Comparison of ENCODE assay signal across 9 cellular contexts in the genomic region with DNA sequence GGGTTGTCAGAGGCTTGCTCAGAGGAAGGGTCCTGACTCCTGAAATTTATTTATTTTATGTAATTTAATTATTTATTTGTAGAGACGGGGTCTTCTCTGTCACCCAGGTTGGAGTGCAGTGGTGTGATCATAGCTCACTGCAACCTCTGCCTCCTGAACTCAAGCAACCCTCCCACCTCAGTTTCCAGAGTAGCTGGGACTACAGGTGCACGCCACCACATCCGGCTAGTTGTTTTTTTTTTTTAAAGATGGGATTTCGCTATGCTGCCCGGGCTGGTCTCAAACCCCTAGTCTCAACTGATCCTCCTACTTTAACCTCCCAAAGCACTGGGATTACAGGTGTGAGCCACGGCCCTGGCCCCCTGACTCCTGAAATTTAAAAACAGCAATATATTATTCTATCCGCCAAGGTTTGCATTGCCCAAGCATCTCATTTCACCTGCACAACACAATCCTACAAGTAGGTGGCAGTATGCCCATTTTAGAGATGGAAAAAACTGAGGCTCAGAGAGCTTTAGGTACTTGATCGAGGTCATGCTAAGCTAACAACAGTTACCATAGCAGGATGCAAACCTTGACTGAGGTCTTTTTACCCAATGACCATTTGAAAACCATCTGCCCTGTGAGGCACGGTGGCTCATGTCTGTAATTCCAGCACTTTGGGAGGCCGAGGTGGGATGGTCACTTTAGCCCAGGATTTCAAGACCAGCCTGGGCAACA. TPM values are rescaled to one million over a fixed set of nuclear protein-coding genes. Genes with fewer than 3 reads are reported as not detected.
DNase-seq lines count a peak whose midpoint lies in the region; ATAC-seq, FAIRE-seq and TF ChIP-seq lines count a peak whose summit lies in the region.
"Had no signal": no experiment of that assay in that cellular context is flagged by ENCODE, and none has a peak within 500 bp of the region (broad histone marks: within the 10 kb centered on the region; RNA-seq: fewer than 3 reads in every experiment).

No MANE protein-coding gene starts in this region.

- H3K9me3 ChIP-seq in K562 (replicated peaks; ENCODE audit: control insufficient read depth, insufficient read depth, low read depth, low read length) (no peaks in the 10 kb centered on the region), mucosa of descending colon (no peaks in the 10 kb centered on the region)

- H3K4me3 Mint-ChIP-seq in activated CD8-positive, alpha-beta memory T cell treated with anti-CD3 and anti-CD28 coated beads, Interleukin-2, amount 10 ng/mL, durations not matched to agents 7 days and 5 days: no peak overlapping the region
- H3K4me3 Mint-ChIP-seq: brain had no signal

- 10% methylated on average over 10 of the region's 10 CpGs for WGBS in K562 (ENCODE audit: insufficient coverage, low coverage, missing lambda C conversion rate)

- H3K36me3 ChIP-seq in K562 (ENCODE audit: control insufficient read depth, insufficient read depth, low read length) (no peaks in the 10 kb centered on the region), mucosa of descending colon (ENCODE audit: low read depth) (no peaks in the 10 kb centered on the region)

- TF ChIP-seq EP300 in K562 (IDR thresholded peaks at IDR 0.05; ENCODE audit: low read length): no peak

- H3K4me1 ChIP-seq in K562 (replicated peaks in 1 of 2; ENCODE audit: control insufficient read depth in 2 of 2, insufficient read depth in 2 of 2, low read length in 2 of 2): no peaks in the 10 kb centered on the region; a peak in 1 of 5 replicates
- no peaks in the 10 kb centered on the region for H3K4me1 ChIP-seq in mucosa of descending colon (ENCODE audit: low read depth)

- no peaks in the 10 kb centered on the region for H4K20me1 ChIP-seq in K562 (replicated peaks; ENCODE audit: control insufficient read depth, insufficient read depth, low read length)

- H2AFZ ChIP-seq in K562 (ENCODE audit: low read depth, low read length): no peak overlapping the region

- peaks cover 12 to 33% of the 10 kb centered on the region in 2 experiments; a peak in 3 of 5 replicates for H3K27me3 ChIP-seq in K562 (ENCODE audit: control insufficient read depth in 2 of 2, insufficient read depth in 2 of 2, low read length in 2 of 2)

- no peak overlapping the region for H3K9ac ChIP-seq in K562 (ENCODE audit: insufficient read depth in 1 of 2, low read depth in 2 of 2, low read length in 2 of 2)

- in situ Hi-C loops in K562 (cut with MboI): no loop called here

- no peak overlapping the region for H3K27ac ChIP-seq in K562 (ENCODE audit: extremely low read depth, low read depth, low read length)

- no peaks in the 10 kb centered on the region for H3K79me2 ChIP-seq in K562 (ENCODE audit: control insufficient read depth, insufficient read depth, low read length)

- POLR2A ChIA-PET in K562 (lab: Yijun Ruan, JAX): interaction anchor here (0.7 kb wide), 1 partner anchor 233 kb away, joined by 3 read pairs; no protein-coding TSS in a partner anchor

- H3K4me2 ChIP-seq in K562 (ENCODE audit: insufficient read depth, low read length): no peak overlapping the region

- intact Hi-C loops in K562 (cut with micrococcal nuclease) (loop anchor here (10.0 kb wide), 1 partner anchor 428 kb away; no protein-coding TSS in a partner anchor), mucosa of descending colon (cut with DNase I, micrococcal nuclease) (no loop called here)

- FAIRE-seq in K562 (lab: Jason Lieb, UNC): peak; percentile 73

- peak; percentile 50 for DNase-seq in activated CD8-positive, alpha-beta memory T cell treated with anti-CD3 and anti-CD28 coated beads, Interleukin-2, amount 10 ng/mL, durations not matched to agents 7 days and 5 days
- DNase-seq in activated CD8-positive, alpha-beta memory T cell treated with anti-CD3 and anti-CD28 coated beads, Interleukin-2, amount 50 U/mL, for 4 hours: no peak
- DNase-seq in NCI-H460 (ENCODE audit: extremely low read depth, low read depth) (peak; percentile 41), K562 (ENCODE audit: extremely low read depth in 1 of 4, low spot score in 3 of 4) (peak; percentile 48 to 66 (median 56)), mucosa of descending colon (peak in 1 of 3 donors; percentile 31), NCI-H1436 treated with DMSO at 0.1 percent for 48 hours (lab: John Stamatoyannopoulos, UW) (no peak)

- ATAC-seq in activated CD8-positive, alpha-beta memory T cell treated with anti-CD3 and anti-CD28 coated beads, Interleukin-2, amount 10 ng/mL, durations not matched to agents 7 days and 5 days: peak; percentile 78
- ATAC-seq in K562 (peak; percentile 60), mucosa of descending colon (peak; percentile 69), HG03025 (IDR thresholded peaks at IDR 0.05; ENCODE audit: low FRiP score, unreplicated experiment) (no peak), GM21529 (IDR thresholded peaks at IDR 0.05; ENCODE audit: unreplicated experiment) (no peak)

- H3K36me3 Mint-ChIP-seq in activated CD8-positive, alpha-beta memory T cell treated with anti-CD3 and anti-CD28 coated beads, Interleukin-2, amount 10 ng/mL, durations not matched to agents 7 days and 5 days: peaks cover 14% of the 10 kb centered on the region

- no peak for TF ChIP-seq POLR2A in K562 (conservative IDR thresholded peaks at IDR 0.05)

- CTCF ChIA-PET in activated CD8-positive, alpha-beta memory T cell treated with anti-CD3 and anti-CD28 coated beads, Interleukin-2, amount 10 ng/mL, durations not matched to agents 7 days and 5 days (lab: Charles Lee): interaction anchor here (0.6 to 2.3 kb wide), 17 partner anchors 10 to 439 kb away, joined by 3 to 23 read pairs (median 4); partner anchors contain the start of genes ARHGEF18, MCOLN1 and TRAPPC5
- CTCF ChIA-PET in K562 (lab: Yijun Ruan, JAX; ENCODE audit: low intra/inter-chr PET ratio): no interaction called here

- H3K27ac Mint-ChIP-seq in activated CD8-positive, alpha-beta memory T cell treated with anti-CD3 and anti-CD28 coated beads, Interleukin-2, amount 10 ng/mL, durations not matched to agents 7 days and 5 days: peak overlapping the region; percentile 52
- H3K27ac Mint-ChIP-seq: brain had no signal

- H3K27me3 Mint-ChIP-seq in activated CD8-positive, alpha-beta memory T cell treated with anti-CD3 and anti-CD28 coated beads, Interleukin-2, amount 10 ng/mL, durations not matched to agents 7 days and 5 days: no peaks in the 10 kb centered on the region
- H3K27me3 Mint-ChIP-seq: brain had no signal

- no TSS peak for BruUV-seq in K562 (replicated peaks; lab: Mats Ljungman, UMichigan)

- peaks cover 4% of the 10 kb centered on the region for H3K4me1 Mint-ChIP-seq in activated CD8-positive, alpha-beta memory T cell treated with anti-CD3 and anti-CD28 coated beads, Interleukin-2, amount 10 ng/mL, durations not matched to agents 7 days and 5 days
- H3K4me1 Mint-ChIP-seq: brain had no signal

- TF ChIP-seq CTCF in K562 (IDR thresholded peaks at IDR 0.05 in 2 of 3, conservative IDR thresholded peaks at IDR 0.05 in 1 of 3; ENCODE audit: insufficient read depth in 2 of 3, low read depth in 1 of 3, low read length in 3 of 3) (peak; percentile 45 to 69 (median 57)), mucosa of descending colon (IDR thresholded peaks at IDR 0.05) (peak; percentile 26)

- TF ChIP-seq RAD21 in K562 (CRISPR knock-in tag; conservative IDR thresholded peaks at IDR 0.05 in 1 of 2, IDR thresholded peaks at IDR 0.05 in 1 of 2): peak in 1 of 2 experiments; percentile 71; a peak in 3 of 4 replicates

- H3K9me3 Mint-ChIP-seq in activated CD8-positive, alpha-beta memory T cell treated with anti-CD3 and anti-CD28 coated beads, Interleukin-2, amount 10 ng/mL, durations not matched to agents 7 days and 5 days (ENCODE audit: low read depth): no peaks in the 10 kb centered on the region

- H3K9me1 ChIP-seq in K562 (ENCODE audit: control insufficient read depth, insufficient read depth, low read length): no peaks in the 10 kb centered on the region

- H3K4me3 ChIP-seq in K562 (no peak overlapping the region), mucosa of descending colon (no peak overlapping the region)

TF ChIP-seq in K562, 482 proteins besides CTCF, POLR2A, EP300 and RAD21 (continues in another document):
- no peak for TF ChIP-seq SOX6 (IDR thresholded peaks at IDR 0.05)
- peak; percentile 92 for TF ChIP-seq RBM25 (IDR thresholded peaks at IDR 0.05; ENCODE audit: low read depth, low read length, severe bottlenecking)
- TF ChIP-seq TEAD1 (CRISPR knock-in tag; IDR thresholded peaks at IDR 0.05): peak in 1 of 2 experiments; percentile 59; a peak in 1 of 4 replicates
- no peak for TF ChIP-seq NRF1 (conservative IDR thresholded peaks at IDR 0.05 in 1 of 2, IDR thresholded peaks at IDR 0.05 in 1 of 2)
- TF ChIP-seq BCOR (IDR thresholded peaks at IDR 0.05): peak; percentile 76
- TF ChIP-seq KDM1A (IDR thresholded peaks at IDR 0.05): peak in 1 of 2 experiments; percentile 28; a peak in 2 of 4 replicates
- TF ChIP-seq SMARCA5 (IDR thresholded peaks at IDR 0.05): peak; percentile 69
- 0 out of 2 replicates have a peak, but pooled peaks have one; percentile 32 for TF ChIP-seq SMC3 (conservative IDR thresholded peaks at IDR 0.05; ENCODE audit: insufficient read depth, low read depth, low read length)
- TF ChIP-seq ADNP (tag; IDR thresholded peaks at IDR 0.05): 0 out of 2 replicates have a peak, but pooled peaks have one; percentile 52

RNA-seq across cellular contexts. Expression of gene ARHGEF18, which starts 18.1 kb away (rescaled TPM):
- 10 to 100 TPM; 43.6 to 56.4 TPM for total RNA-seq in activated CD8-positive, alpha-beta memory T cell treated with anti-CD3 and anti-CD28 coated beads, Interleukin-2, amount 10 ng/mL, durations not matched to agents 7 days and 5 days
- total RNA-seq in NCI-H460 (2014; rRNA removed; shearing (Covaris generic)): 11.5 TPM in 2 replicates
- polyA plus RNA-seq in NCI-H460 (2014; cell fraction: nucleus; rRNA removed): 11.2 and 14.3 TPM in 2 replicates
- 9.6 and 25.5 TPM in 2 replicates for total RNA-seq in K562 (2011; cell fraction: chromatin; rRNA removed; ENCODE audit: low replicate concordance)
- 16.8 and 21.5 TPM in 2 replicates for total RNA-seq in K562 (2011; cell fraction: nucleolus; rRNA removed)
- 11.7 and 12.4 TPM in 2 replicates for total RNA-seq in K562 (2011; cell fraction: nucleoplasm; rRNA removed)
- total RNA-seq in K562 (2014; rRNA removed) (11.4 and 13.8 TPM in 2 replicates), K562 (2014; rRNA removed; fragmentation: Illumina TruSeq; extraction: Trizol) (0.91 and 2.6 TPM in 2 replicates), K562 (2015; rRNA removed; fragmentation: Illumina TruSeq; extraction: Trizol) (6.8 and 7.7 TPM in 2 replicates), K562 (2021) (14.9 and 16.5 TPM in 2 replicates), mucosa of descending colon (10 to 100 TPM; 67.8 to 86.8 (median 81.2) TPM)
- polyA plus RNA-seq in K562 (2011; rRNA removed) (2.8 and 4.0 TPM in 2 replicates), K562 (2014; fragmentation: Illumina TruSeq; extraction: Trizol) (4.5 and 5.7 TPM in 2 replicates), K562 (2014; fragmentation: Nextera tagmentation; extraction: Ambion mirVana) (under 1 TPM; 0.04 to 0.20 TPM), K562 (2014; rRNA removed) (6.8 TPM in 2 replicates)
- 4.3 and 7.7 TPM in 2 replicates for polyA plus RNA-seq in K562 (2011; cell fraction: cytosol; rRNA removed)
- polyA plus RNA-seq in K562 (2011; cell fraction: nucleus; rRNA removed): 9.9 and 16.4 TPM in 2 replicates
- polyA plus RNA-seq in K562 (2012): 9.8 and 15.1 TPM in 2 replicates
- 4.0 and 5.1 TPM in 2 replicates for polyA minus RNA-seq in K562 (2011; rRNA and poly(A)+ RNA removed)
- 9.3 and 10.7 TPM in 2 replicates for polyA minus RNA-seq in K562 (2011; cell fraction: cytosol; rRNA and poly(A)+ RNA removed)
- polyA minus RNA-seq in K562 (2011; cell fraction: nucleus; rRNA and poly(A)+ RNA removed): 5.1 and 9.9 TPM in 2 replicates

Comparison
In these comparisons a context has a peak if more than half of its experiments do, and no peak if none do; other contexts are left out.
1. DNase-seq: peak in activated CD8-positive, alpha-beta memory T cell treated with anti-CD3 and anti-CD28 coated beads, Interleukin-2, amount 10 ng/mL, durations not matched to agents 7 days and 5 days (single experiment), NCI-H460 (single experiment) and K562 (4 of 4); none in activated CD8-positive, alpha-beta memory T cell treated with anti-CD3 and anti-CD28 coated beads, Interleukin-2, amount 50 U/mL, for 4 hours (single experiment) and NCI-H1436 treated with DMSO at 0.1 percent for 48 hours (single experiment).
2. ATAC-seq: peak in activated CD8-positive, alpha-beta memory T cell treated with anti-CD3 and anti-CD28 coated beads, Interleukin-2, amount 10 ng/mL, durations not matched to agents 7 days and 5 days (single experiment), K562 (single experiment) and mucosa of descending colon (single experiment); none in HG03025 (single experiment) and GM21529 (single experiment).